Comparison of ENCODE assay signal across 11 cellular contexts in the genomic region with DNA sequence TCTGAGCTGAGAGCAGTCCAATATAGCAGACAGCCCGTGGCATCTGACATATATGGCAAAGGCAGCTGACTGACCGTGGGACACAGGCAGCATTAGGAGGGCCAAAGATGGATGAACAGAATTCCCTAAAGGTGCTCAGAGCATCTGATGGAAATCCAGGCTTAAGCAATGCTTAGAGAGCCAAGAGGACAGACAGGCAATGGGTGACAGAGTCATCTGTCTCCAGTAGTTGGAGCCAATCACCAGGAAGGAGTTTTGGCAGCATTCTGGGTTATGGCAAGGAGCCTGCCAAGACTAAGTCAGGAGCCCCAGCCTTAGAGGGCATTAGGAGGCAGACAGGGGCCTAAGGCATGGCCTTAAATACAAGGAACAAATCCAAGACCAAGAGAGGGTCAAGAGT.
DNase-seq lines count a peak whose midpoint lies in the region; ATAC-seq and TF ChIP-seq lines count a peak whose summit lies in the region.
"Had no signal": no experiment of that assay in that cellular context is flagged by ENCODE, and none has a peak within 500 bp of the region (broad histone marks: within the 10 kb centered on the region; RNA-seq: fewer than 3 reads in every experiment).

No MANE protein-coding gene starts in this region.

- H3K9ac ChIP-seq in PC-3 (ENCODE audit: low read length) (no peak overlapping the region), skeletal muscle tissue (ENCODE audit: low read depth in 1 of 3, low read length in 3 of 3) (no peak overlapping the region)

- TF ChIP-seq CTCF in PC-3 (conservative IDR thresholded peaks at IDR 0.05; ENCODE audit: low read depth, low read length) (no peak), esophagus squamous epithelium (IDR thresholded peaks at IDR 0.05) (no peak)

- H3K9me3 Mint-ChIP-seq in activated naive CD4-positive, alpha-beta T cell treated with anti-CD3 and anti-CD28 coated beads, Interleukin-2, amount 10 ng/mL, durations not matched to agents 7 days and 5 days, result peaks cover 12% of the 10 kb centered on the region

- H3K4me3 Mint-ChIP-seq in activated naive CD4-positive, alpha-beta T cell treated with anti-CD3 and anti-CD28 coated beads, Interleukin-2, amount 10 ng/mL, durations not matched to agents 7 days and 5 days, result no peak overlapping the region
- H3K4me3 Mint-ChIP-seq: activated T-cell treated with anti-CD3 and anti-CD28 coated beads, Interleukin-2, amount 50 U/mL, for 4 hours; T-helper 17 cell had no signal

- no peak for TF ChIP-seq POLR2A in esophagus squamous epithelium (IDR thresholded peaks at IDR 0.05)

- peak overlapping the region; percentile 68 for H3K27ac Mint-ChIP-seq in activated naive CD4-positive, alpha-beta T cell treated with anti-CD3 and anti-CD28 coated beads, Interleukin-2, amount 10 ng/mL, durations not matched to agents 7 days and 5 days

- H3K27me3 Mint-ChIP-seq in activated naive CD4-positive, alpha-beta T cell treated with anti-CD3 and anti-CD28 coated beads, Interleukin-2, amount 10 ng/mL, durations not matched to agents 7 days and 5 days, result no peaks in the 10 kb centered on the region
- H3K27me3 Mint-ChIP-seq: T-helper 17 cell had no signal

- H2AFZ ChIP-seq in PC-3 (ENCODE audit: low read length), result no peak overlapping the region

- peaks cover 27% of the 10 kb centered on the region for H3K4me1 Mint-ChIP-seq in activated naive CD4-positive, alpha-beta T cell treated with anti-CD3 and anti-CD28 coated beads, Interleukin-2, amount 10 ng/mL, durations not matched to agents 7 days and 5 days

- no peak overlapping the region for H3K4me2 ChIP-seq in PC-3 (ENCODE audit: low read length)

- H3K9me2 ChIP-seq in PC-3 (replicated peaks; ENCODE audit: low read length), result no peaks in the 10 kb centered on the region

- intact Hi-C loops in PC-3 (cut with micrococcal nuclease) (no loop called here), esophagus squamous epithelium (cut with DNase I) (no loop called here)

- H3K36me3 ChIP-seq in PC-3 (ENCODE audit: low read depth, low read length), result no peaks in the 10 kb centered on the region
- H3K36me3 ChIP-seq in esophagus squamous epithelium, result no peaks in the 10 kb centered on the region
- H3K36me3 ChIP-seq in skeletal muscle tissue (ENCODE audit: control insufficient read depth in 3 of 3, insufficient read depth in 3 of 3, low read length in 3 of 3), result no peaks in the 10 kb centered on the region

- H3K27ac ChIP-seq in PC-3 (ENCODE audit: low read length) (no peak overlapping the region), esophagus squamous epithelium (peak overlapping the region in 3 of 4 donors; percentile 60 to 74 (median 62)), skeletal muscle tissue (ENCODE audit: low read depth, low read length) (peak overlapping the region; percentile 33)

- CTCF ChIA-PET in activated naive CD4-positive, alpha-beta T cell treated with anti-CD3 and anti-CD28 coated beads, Interleukin-2, amount 10 ng/mL, durations not matched to agents 7 days and 5 days (lab: Charles Lee), result no interaction called here
- CTCF ChIA-PET in PC-3 (lab: Charles Lee), result no interaction called here

- DNase-seq in activated naive CD4-positive, alpha-beta T cell treated with anti-CD3 and anti-CD28 coated beads, Interleukin-2, amount 10 ng/mL, durations not matched to agents 7 days and 5 days, result no peak
- DNase-seq in activated naive CD4-positive, alpha-beta T cell (lab: John Stamatoyannopoulos, UW), result no peak
- DNase-seq in PC-3 (peak; percentile 25), esophagus squamous epithelium (lab: John Stamatoyannopoulos, UW) (no peak), SHP77 treated with DMSO at 0.1 percent for 48 hours (lab: John Stamatoyannopoulos, UW) (no peak), DMS79 treated with DMSO at 0.1 percent for 48 hours (lab: John Stamatoyannopoulos, UW) (no peak)
- DNase-seq in activated effector memory CD4-positive, alpha-beta T cell treated with Interleukin-2 at 50 U/mL for 16 hours, result no peak
- DNase-seq: activated T-cell treated with anti-CD3 and anti-CD28 coated beads, Interleukin-2, amount 50 U/mL, for 4 hours; NCI-H69; T-helper 17 cell had no signal

- POLR2A ChIA-PET in PC-3 (lab: Charles Lee; ENCODE audit: unreplicated experiment), result no interaction called here

- WGBS in esophagus squamous epithelium, 2 donors, result 65 to 82% methylated on average over 2 of the region's 2 CpGs

- H3K4me3 ChIP-seq in PC-3 (ENCODE audit: low read length) (no peak overlapping the region), esophagus squamous epithelium (no peak overlapping the region), skeletal muscle tissue (ENCODE audit: low read length in 3 of 3) (no peak overlapping the region)

- H4K20me1 ChIP-seq in PC-3 (ENCODE audit: low read length), result no peaks in the 10 kb centered on the region

- no TSS peak for BruUV-seq in PC-3 (replicated peaks; lab: Mats Ljungman, UMichigan)

- H3K4me1 ChIP-seq in PC-3 (ENCODE audit: insufficient read depth, low read length) (peaks cover 21% of the 10 kb centered on the region), esophagus squamous epithelium (peaks cover 0 to 28% (median 0%) of the 10 kb centered on the region in 3 donors), skeletal muscle tissue (ENCODE audit: control insufficient read depth in 3 of 3, insufficient read depth in 3 of 3, low read length in 3 of 3) (peaks cover 4 to 7% (median 6%) of the 10 kb centered on the region in 3 donors)

- peaks cover 3% of the 10 kb centered on the region for H3K36me3 Mint-ChIP-seq in activated naive CD4-positive, alpha-beta T cell treated with anti-CD3 and anti-CD28 coated beads, Interleukin-2, amount 10 ng/mL, durations not matched to agents 7 days and 5 days

- H3F3A ChIP-seq in PC-3 (ENCODE audit: low read length, unreplicated experiment), result peaks cover 5% of the 10 kb centered on the region

- H3K27me3 ChIP-seq in PC-3 (ENCODE audit: low read length) (no peaks in the 10 kb centered on the region), esophagus squamous epithelium (no peaks in the 10 kb centered on the region), skeletal muscle tissue (ENCODE audit: control insufficient read depth in 3 of 3, insufficient read depth in 3 of 3, low read length in 3 of 3) (peaks cover 0 to 4% (median 0%) of the 10 kb centered on the region in 3 donors)

- H3K9me3 ChIP-seq in PC-3 (ENCODE audit: low read length), result no peaks in the 10 kb centered on the region
- no peaks in the 10 kb centered on the region for H3K9me3 ChIP-seq in esophagus squamous epithelium
- no peaks in the 10 kb centered on the region for H3K9me3 ChIP-seq in skeletal muscle tissue (ENCODE audit: control insufficient read depth in 3 of 3, low read length in 3 of 3)

- ATAC-seq in PC-3, result 0 out of 2 replicates have a peak, but pooled peaks have one; percentile 32
- ATAC-seq: activated T-cell treated with anti-CD3 and anti-CD28 coated beads, Interleukin-2, amount 50 U/mL, for 4 hours; T-helper 17 cell had no signal

- H3K79me2 ChIP-seq in PC-3 (ENCODE audit: low read length), result no peaks in the 10 kb centered on the region
